ENCODE assay signal across 1 cellular context in the genomic region with DNA sequence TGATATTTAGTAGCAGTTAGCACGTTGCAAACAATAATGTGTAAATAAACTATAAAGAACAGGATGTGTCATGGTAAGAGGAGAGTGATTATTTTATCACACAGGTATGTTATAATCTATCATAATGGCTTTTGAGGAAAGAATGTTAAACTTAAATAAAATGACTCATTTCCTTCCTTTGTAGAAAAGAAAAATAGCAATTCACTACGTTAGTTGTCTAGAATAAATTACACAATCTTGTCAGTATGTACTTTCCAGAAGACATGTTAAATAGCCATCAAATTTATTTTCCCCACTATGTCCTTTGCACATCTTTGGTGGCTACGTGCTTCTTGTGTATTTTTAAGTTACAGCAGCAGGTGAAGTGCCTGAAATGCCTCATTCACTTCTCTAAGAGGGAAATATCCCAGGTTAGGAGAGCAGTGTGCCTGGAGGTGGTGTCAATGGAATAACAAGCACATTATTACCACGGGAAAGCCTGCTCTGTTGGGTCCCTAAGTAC.
TF ChIP-seq lines count a peak whose summit lies in the region.

No MANE protein-coding gene starts in this region.

TF ChIP-seq in SK-N-SH, 30 proteins besides CTCF, POLR2A, EP300 and RAD21 (continued from another document):
- TF ChIP-seq, protein P1, sequence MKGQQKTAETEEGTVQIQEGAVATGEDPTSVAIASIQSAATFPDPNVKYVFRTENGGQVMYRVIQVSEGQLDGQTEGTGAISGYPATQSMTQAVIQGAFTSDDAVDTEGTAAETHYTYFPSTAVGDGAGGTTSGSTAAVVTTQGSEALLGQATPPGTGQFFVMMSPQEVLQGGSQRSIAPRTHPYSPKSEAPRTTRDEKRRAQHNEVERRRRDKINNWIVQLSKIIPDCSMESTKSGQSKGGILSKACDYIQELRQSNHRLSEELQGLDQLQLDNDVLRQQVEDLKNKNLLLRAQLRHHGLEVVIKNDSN (IDR thresholded peaks at IDR 0.05; ENCODE audit: borderline replicate concordance, low read depth) = no peak
- TF ChIP-seq EZH2phosphoT487 (IDR thresholded peaks at IDR 0.05; ENCODE audit: borderline replicate concordance, low read depth) (no peak), TEAD4 (IDR thresholded peaks at IDR 0.05; ENCODE audit: borderline replicate concordance, insufficient read depth) (peak; percentile 80), TCF12 (IDR thresholded peaks at IDR 0.05) (peak; percentile 87), FOXM1 (IDR thresholded peaks at IDR 0.05; ENCODE audit: low read depth) (peak; percentile 81; the same call in 1 of the 2 replicates), POLR2AphosphoS5 (IDR thresholded peaks at IDR 0.05; ENCODE audit: low read depth, low read length) (no peak), FOSL2 (IDR thresholded peaks at IDR 0.05; ENCODE audit: borderline replicate concordance, low read depth) (peak; percentile 88), NFIC (IDR thresholded peaks at IDR 0.05; ENCODE audit: borderline replicate concordance) (peak; percentile 69)
- TF ChIP-seq, protein P2, sequence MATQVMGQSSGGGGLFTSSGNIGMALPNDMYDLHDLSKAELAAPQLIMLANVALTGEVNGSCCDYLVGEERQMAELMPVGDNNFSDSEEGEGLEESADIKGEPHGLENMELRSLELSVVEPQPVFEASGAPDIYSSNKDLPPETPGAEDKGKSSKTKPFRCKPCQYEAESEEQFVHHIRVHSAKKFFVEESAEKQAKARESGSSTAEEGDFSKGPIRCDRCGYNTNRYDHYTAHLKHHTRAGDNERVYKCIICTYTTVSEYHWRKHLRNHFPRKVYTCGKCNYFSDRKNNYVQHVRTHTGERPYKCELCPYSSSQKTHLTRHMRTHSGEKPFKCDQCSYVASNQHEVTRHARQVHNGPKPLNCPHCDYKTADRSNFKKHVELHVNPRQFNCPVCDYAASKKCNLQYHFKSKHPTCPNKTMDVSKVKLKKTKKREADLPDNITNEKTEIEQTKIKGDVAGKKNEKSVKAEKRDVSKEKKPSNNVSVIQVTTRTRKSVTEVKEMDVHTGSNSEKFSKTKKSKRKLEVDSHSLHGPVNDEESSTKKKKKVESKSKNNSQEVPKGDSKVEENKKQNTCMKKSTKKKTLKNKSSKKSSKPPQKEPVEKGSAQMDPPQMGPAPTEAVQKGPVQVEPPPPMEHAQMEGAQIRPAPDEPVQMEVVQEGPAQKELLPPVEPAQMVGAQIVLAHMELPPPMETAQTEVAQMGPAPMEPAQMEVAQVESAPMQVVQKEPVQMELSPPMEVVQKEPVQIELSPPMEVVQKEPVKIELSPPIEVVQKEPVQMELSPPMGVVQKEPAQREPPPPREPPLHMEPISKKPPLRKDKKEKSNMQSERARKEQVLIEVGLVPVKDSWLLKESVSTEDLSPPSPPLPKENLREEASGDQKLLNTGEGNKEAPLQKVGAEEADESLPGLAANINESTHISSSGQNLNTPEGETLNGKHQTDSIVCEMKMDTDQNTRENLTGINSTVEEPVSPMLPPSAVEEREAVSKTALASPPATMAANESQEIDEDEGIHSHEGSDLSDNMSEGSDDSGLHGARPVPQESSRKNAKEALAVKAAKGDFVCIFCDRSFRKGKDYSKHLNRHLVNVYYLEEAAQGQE (IDR thresholded peaks at IDR 0.05; ENCODE audit: low read depth, low read length) = no peak
- TF ChIP-seq, protein P3, sequence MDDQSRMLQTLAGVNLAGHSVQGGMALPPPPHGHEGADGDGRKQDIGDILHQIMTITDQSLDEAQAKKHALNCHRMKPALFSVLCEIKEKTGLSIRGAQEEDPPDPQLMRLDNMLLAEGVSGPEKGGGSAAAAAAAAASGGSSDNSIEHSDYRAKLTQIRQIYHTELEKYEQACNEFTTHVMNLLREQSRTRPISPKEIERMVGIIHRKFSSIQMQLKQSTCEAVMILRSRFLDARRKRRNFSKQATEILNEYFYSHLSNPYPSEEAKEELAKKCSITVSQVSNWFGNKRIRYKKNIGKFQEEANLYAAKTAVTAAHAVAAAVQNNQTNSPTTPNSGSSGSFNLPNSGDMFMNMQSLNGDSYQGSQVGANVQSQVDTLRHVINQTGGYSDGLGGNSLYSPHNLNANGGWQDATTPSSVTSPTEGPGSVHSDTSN (IDR thresholded peaks at IDR 0.05) = peak; percentile 86
